In genomic region chr3:194687638-194688206, GRCh38 we compare ENCODE assay signal across 8 cellular contexts. TPM values are rescaled to one million over a fixed set of nuclear protein-coding genes. Genes with fewer than 3 reads are reported as not detected.
DNase-seq lines count a peak whose midpoint lies in the region; ATAC-seq and TF ChIP-seq lines count a peak whose summit lies in the region.

No MANE protein-coding gene starts in this region.

- H3K27me3 ChIP-seq in SK-N-SH (ENCODE audit: insufficient read depth) (no peaks in the 10 kb centered on the region), right atrium auricular region (no peaks in the 10 kb centered on the region)

- ATAC-seq in HG03097 (IDR thresholded peaks at IDR 0.05; ENCODE audit: low FRiP score, unreplicated experiment) (peak; percentile 33), sciatic nerve (peak; percentile 16)

- peak overlapping the region; percentile 41 for H3K4me3 ChIP-seq in GM12865 (ENCODE audit: low read depth, low read length)
- H3K4me3 ChIP-seq in SK-N-SH (ENCODE audit: low read depth in 2 of 2, low read length in 1 of 2) = peak overlapping the region; percentile 67 to 85; a peak in 3 of 4 replicates
- H3K4me3 ChIP-seq in right atrium auricular region = peak overlapping the region; percentile 69

- H3K4me1 ChIP-seq in SK-N-SH (ENCODE audit: control insufficient read depth in 1 of 2, insufficient read depth in 2 of 2, low read depth in 1 of 2, low read length in 1 of 2) (peaks cover 17 to 57% of the 10 kb centered on the region in 2 experiments), right atrium auricular region (peaks cover 0 to 57% of the 10 kb centered on the region in 2 donors)

- H3K27me3 Mint-ChIP-seq in activated naive CD8-positive, alpha-beta T cell treated with anti-CD3 and anti-CD28 coated beads for 36 hours = peaks cover 30% of the 10 kb centered on the region

- no peak overlapping the region for H2AFZ ChIP-seq in SK-N-SH (ENCODE audit: low read depth)

- H3K9me3 Mint-ChIP-seq in activated naive CD8-positive, alpha-beta T cell treated with anti-CD3 and anti-CD28 coated beads for 36 hours = no peaks in the 10 kb centered on the region

- H3K27ac Mint-ChIP-seq in activated naive CD8-positive, alpha-beta T cell treated with anti-CD3 and anti-CD28 coated beads for 36 hours = peak overlapping the region; percentile 77

- H3K9me2 ChIP-seq in SK-N-SH = no peaks in the 10 kb centered on the region

- H3K9me3 ChIP-seq in SK-N-SH (no peaks in the 10 kb centered on the region), right atrium auricular region (no peaks in the 10 kb centered on the region)

- H3K27ac ChIP-seq in SK-N-SH (ENCODE audit: low read depth in 2 of 2, low read length in 1 of 2) (no peak overlapping the region), right atrium auricular region (peak overlapping the region; percentile 80 to 89)

- H3K4me1 Mint-ChIP-seq in activated naive CD8-positive, alpha-beta T cell treated with anti-CD3 and anti-CD28 coated beads for 36 hours = peaks cover 50% of the 10 kb centered on the region

- H4K20me1 ChIP-seq in SK-N-SH (ENCODE audit: insufficient read depth) = no peaks in the 10 kb centered on the region

- H3K36me3 Mint-ChIP-seq in activated naive CD8-positive, alpha-beta T cell treated with anti-CD3 and anti-CD28 coated beads for 36 hours = no peaks in the 10 kb centered on the region

- H3K36me3 ChIP-seq in SK-N-SH (replicated peaks in 1 of 2; ENCODE audit: control insufficient read depth in 1 of 2, insufficient read depth in 2 of 2, low read length in 1 of 2) (peaks cover 0 to 4% of the 10 kb centered on the region in 2 experiments), right atrium auricular region (no peaks in the 10 kb centered on the region)

- WGBS in SK-N-SH (ENCODE audit: low lambda C conversion rate) = no CpG with 5 or more reads among the region's 57 CpGs

- no peaks in the 10 kb centered on the region for H3K79me2 ChIP-seq in SK-N-SH (ENCODE audit: insufficient read depth)

- peak overlapping the region; percentile 78 for H3K4me3 Mint-ChIP-seq in activated naive CD8-positive, alpha-beta T cell treated with anti-CD3 and anti-CD28 coated beads for 36 hours

- no peak for TF ChIP-seq EP300 in SK-N-SH (IDR thresholded peaks at IDR 0.05; ENCODE audit: borderline replicate concordance in 1 of 2, low read depth in 1 of 2, low read length in 1 of 2)

- H3F3A ChIP-seq in SK-N-SH (replicated peaks; ENCODE audit: insufficient read depth) = peaks cover 13% of the 10 kb centered on the region

- CTCF ChIA-PET in SK-N-SH (lab: Yijun Ruan, JAX) = interaction anchor here (0.6 to 3.3 kb wide), 30 partner anchors 11 to 582 kb away, joined by 3 to 18 read pairs (median 4); partner anchors contain the start of genes LSG1 and XXYLT1

- TF ChIP-seq CTCF in GM12865 (IDR thresholded peaks at IDR 0.05; ENCODE audit: insufficient read depth, low read depth, low read length, missing control alignments) = peak; percentile 68
- TF ChIP-seq CTCF in SK-N-SH (IDR thresholded peaks at IDR 0.05) = no peak; the same call in none of the 2 replicates
- TF ChIP-seq CTCF in right atrium auricular region (IDR thresholded peaks at IDR 0.05) = peak; percentile 18 to 64

- no peak overlapping the region for H3K9ac ChIP-seq in SK-N-SH

- peak overlapping the region; percentile 89 for H3K4me2 ChIP-seq in SK-N-SH

- peak; percentile 92 for DNase-seq in GM12865 (ENCODE audit: low read depth)
- peak; percentile 72 for DNase-seq in SK-N-SH
- peak; percentile 86 for DNase-seq in activated naive CD8-positive, alpha-beta T cell treated with anti-CD3 and anti-CD28 coated beads for 36 hours
- peak; percentile 82 for DNase-seq in right atrium auricular region (ENCODE audit: low spot score)
- peak; percentile 74 for DNase-seq in sciatic nerve (ENCODE audit: low spot score)
- DNase-seq in superior temporal gyrus (ENCODE audit: extremely low spot score) = no peak
- DNase-seq in SHP77 (lab: John Stamatoyannopoulos, UW) = no peak

- POLR2A ChIA-PET in SK-N-SH (lab: Yijun Ruan, JAX) = interaction anchor here (0.6 to 2.5 kb wide), 6 partner anchors 15 to 583 kb away, joined by 3 to 10 read pairs (median 4); partner anchors contain the start of genes LSG1 and XXYLT1

- intact Hi-C loops in sciatic nerve (cut with DNase I) = loop anchor here (2.0 to 5.0 kb wide), 2 partner anchors 417 to 570 kb away; no protein-coding TSS in a partner anchor

- TF ChIP-seq RAD21 in SK-N-SH (IDR thresholded peaks at IDR 0.05; ENCODE audit: low read length) = no peak

TF ChIP-seq in SK-N-SH, 30 proteins besides CTCF, POLR2A, EP300 and RAD21:
- no peak for TF ChIP-seq TCF12 (IDR thresholded peaks at IDR 0.05)
- TF ChIP-seq FOSL2 (IDR thresholded peaks at IDR 0.05; ENCODE audit: borderline replicate concordance, low read depth) = no peak
- TF ChIP-seq REST (IDR thresholded peaks at IDR 0.05; ENCODE audit: low read depth, low read length) = no peak
- TF ChIP-seq RCOR1 (IDR thresholded peaks at IDR 0.05; ENCODE audit: low read length) = no peak
- no peak for TF ChIP-seq USF2 (IDR thresholded peaks at IDR 0.05; ENCODE audit: borderline replicate concordance, low read depth, low read length)
- TF ChIP-seq GABPA (IDR thresholded peaks at IDR 0.05; ENCODE audit: low read depth) = no peak
- no peak for TF ChIP-seq EZH2phosphoT487 (IDR thresholded peaks at IDR 0.05; ENCODE audit: borderline replicate concordance, low read depth)
- TF ChIP-seq GATA2 (CRISPR knock-in tag; IDR thresholded peaks at IDR 0.05) = no peak
- no peak for TF ChIP-seq USF1 (IDR thresholded peaks at IDR 0.05; ENCODE audit: borderline replicate concordance, low read depth)
- no peak for TF ChIP-seq ELF1 (IDR thresholded peaks at IDR 0.05)
- no peak for TF ChIP-seq SMC3 (IDR thresholded peaks at IDR 0.05; ENCODE audit: low read depth, low read length)
- no peak for TF ChIP-seq MAX (IDR thresholded peaks at IDR 0.05; ENCODE audit: low read depth)
- TF ChIP-seq TEAD4 (IDR thresholded peaks at IDR 0.05; ENCODE audit: borderline replicate concordance, insufficient read depth) = no peak
- no peak for TF ChIP-seq YY1 (IDR thresholded peaks at IDR 0.05; ENCODE audit: low read depth)

RNA-seq across cellular contexts. Expression of gene FAM43A, which starts 2.0 kb away (rescaled TPM):
- polyA plus RNA-seq in SK-N-SH (2012; rRNA removed) = 1.8 and 2.4 TPM in 2 replicates
- polyA plus RNA-seq in SK-N-SH (2012; cell fraction: cytosol; rRNA removed) = 1.2 and 2.0 TPM in 2 replicates
- 4.3 and 4.7 TPM in 2 replicates for polyA plus RNA-seq in SK-N-SH (2012; cell fraction: nucleus; rRNA removed)
- total RNA-seq in activated naive CD8-positive, alpha-beta T cell treated with anti-CD3 and anti-CD28 coated beads for 36 hours = 1 to 10 TPM; 3.8 to 4.1 TPM
- total RNA-seq in right atrium auricular region (10 to 100 TPM; 10.9 to 12.5 TPM), sciatic nerve (39.9 TPM)

RNA-seq across cellular contexts. Expression of gene LSG1, which starts 15.7 kb away (rescaled TPM):
- polyA plus RNA-seq in SK-N-SH (2012; rRNA removed) = 35.1 and 43.7 TPM in 2 replicates
- polyA plus RNA-seq in SK-N-SH (2012; cell fraction: cytosol; rRNA removed) = 26.8 and 28.2 TPM in 2 replicates
- polyA plus RNA-seq in SK-N-SH (2012; cell fraction: nucleus; rRNA removed) = 58.5 and 98.0 TPM in 2 replicates
- total RNA-seq in activated naive CD8-positive, alpha-beta T cell treated with anti-CD3 and anti-CD28 coated beads for 36 hours = 10 to 100 TPM; 50.6 to 56.6 TPM
- total RNA-seq in right atrium auricular region = 10 to 100 TPM; 15.1 to 20.5 TPM
- 33.8 TPM for total RNA-seq in sciatic nerve

RNA-seq across cellular contexts. Expression of gene TMEM44, which starts 54.5 kb away (rescaled TPM):
- polyA plus RNA-seq in SK-N-SH (2012; rRNA removed) = 22.6 and 26.1 TPM in 2 replicates
- 10.9 and 14.7 TPM in 2 replicates for polyA plus RNA-seq in SK-N-SH (2012; cell fraction: cytosol; rRNA removed)
- polyA plus RNA-seq in SK-N-SH (2012; cell fraction: nucleus; rRNA removed) = 98.9 and 101 TPM in 2 replicates
- total RNA-seq in activated naive CD8-positive, alpha-beta T cell treated with anti-CD3 and anti-CD28 coated beads for 36 hours = 1 to 10 TPM; 3.0 to 4.4 TPM
- total RNA-seq in right atrium auricular region (1 to 10 TPM; 5.9 to 6.4 TPM), sciatic nerve (29.9 TPM)

Comparison
In these comparisons a context has a peak if more than half of its experiments do, and no peak if none do; other contexts are left out.
1. DNase-seq: peak in GM12865 (single experiment), SK-N-SH (single experiment), activated naive CD8-positive, alpha-beta T cell treated with anti-CD3 and anti-CD28 coated beads for 36 hours (single experiment), right atrium auricular region (single experiment) and sciatic nerve (single experiment); none in superior temporal gyrus (single experiment) and SHP77 (0 of 2).
2. H3K27ac ChIP-seq: peak in right atrium auricular region (2 of 2); none in SK-N-SH (0 of 2).
3. Peak in every context shown above with its lines, with median percentiles within 50 percentile points of each other: H3K4me3 ChIP-seq.